Comparison of ENCODE assay signal across 13 cellular contexts in genomic region chr16:19127674-19128131, GRCh38. TPM values are rescaled to one million over a fixed set of nuclear protein-coding genes. Genes with fewer than 3 reads are reported as not detected.
A peak's percentile ranks its signal among the peaks of the same experiment; 100 is the strongest.
DNase-seq lines count a peak whose midpoint lies in the region; ATAC-seq lines count a peak whose summit lies in the region.
"Had no signal": no experiment of that assay in that cellular context is flagged by ENCODE, and none has a peak within 500 bp of the region (broad histone marks: within the 10 kb centered on the region; RNA-seq: fewer than 3 reads in every experiment).

No MANE protein-coding gene starts in this region.

- H3K9me3 Mint-ChIP-seq in activated CD4-positive, alpha-beta T cell treated with anti-CD3 and anti-CD28 coated beads for 36 hours (ENCODE audit: low read depth) = no peaks in the 10 kb centered on the region
- H3K9me3 Mint-ChIP-seq: activated naive CD4-positive, alpha-beta T cell treated with anti-CD3 and anti-CD28 coated beads, Interleukin-2, amount 50 U/mL, for 24 hours had no signal

- ATAC-seq in activated CD4-positive, alpha-beta T cell treated with anti-CD3 and anti-CD28 coated beads for 36 hours = peak; percentile 57
- ATAC-seq in GM21515 (IDR thresholded peaks at IDR 0.05; ENCODE audit: unreplicated experiment) = peak; percentile 39
- peak; percentile 56 for ATAC-seq in HG03354 (IDR thresholded peaks at IDR 0.05; ENCODE audit: poor library complexity, severe bottlenecking, unreplicated experiment)
- ATAC-seq in left lobe of liver = no peak
- ATAC-seq in GM18873 (IDR thresholded peaks at IDR 0.05; ENCODE audit: low FRiP score, unreplicated experiment) = no peak
- no peak for ATAC-seq in HG02840 (IDR thresholded peaks at IDR 0.05; ENCODE audit: low FRiP score, unreplicated experiment)
- ATAC-seq: gastrocnemius medialis had no signal

- POLR2A ChIA-PET in activated CD4-positive, alpha-beta T cell treated with anti-CD3 and anti-CD28 coated beads for 36 hours (lab: Charles Lee) = no interaction called here

- peak; percentile 16 for DNase-seq in activated CD4-positive, alpha-beta T cell treated with anti-CD3 and anti-CD28 coated beads for 36 hours
- DNase-seq in activated CD4-positive, alpha-beta T cell treated with anti-CD3 and anti-CD28 coated beads, Interleukin-2, amount 50 U/mL, for 1 hour = no peak
- peak; percentile 61 for DNase-seq in medulla oblongata (ENCODE audit: extremely low spot score)
- no peak for DNase-seq in left lobe of liver (ENCODE audit: low spot score)
- DNase-seq: dorsolateral prefrontal cortex; gastrocnemius medialis; NCI-H1694; stimulated activated CD4-positive, alpha-beta T cell treated with anti-CD3 and anti-CD28 coated beads, Interleukin-2, amount 100 ng/mL, for 24 hours had no signal

- H3K27me3 Mint-ChIP-seq in activated CD4-positive, alpha-beta T cell treated with anti-CD3 and anti-CD28 coated beads for 36 hours = no peaks in the 10 kb centered on the region
- H3K27me3 Mint-ChIP-seq: activated naive CD4-positive, alpha-beta T cell treated with anti-CD3 and anti-CD28 coated beads, Interleukin-2, amount 50 U/mL, for 24 hours had no signal

- CTCF ChIA-PET in activated CD4-positive, alpha-beta T cell treated with anti-CD3 and anti-CD28 coated beads for 36 hours (lab: Charles Lee) = interaction anchor here (1.0 to 1.1 kb wide), 2 partner anchors 41 to 51 kb away, joined by 3 to 4 read pairs; no protein-coding TSS in a partner anchor

- H3K4me1 Mint-ChIP-seq in activated CD4-positive, alpha-beta T cell treated with anti-CD3 and anti-CD28 coated beads for 36 hours = peaks cover 21% of the 10 kb centered on the region

- no peaks in the 10 kb centered on the region for H3K36me3 Mint-ChIP-seq in activated CD4-positive, alpha-beta T cell treated with anti-CD3 and anti-CD28 coated beads for 36 hours (ENCODE audit: low read depth)
- H3K36me3 Mint-ChIP-seq: activated naive CD4-positive, alpha-beta T cell treated with anti-CD3 and anti-CD28 coated beads, Interleukin-2, amount 50 U/mL, for 24 hours had no signal

- H3K4me3 Mint-ChIP-seq in activated CD4-positive, alpha-beta T cell treated with anti-CD3 and anti-CD28 coated beads for 36 hours = no peak overlapping the region
- H3K4me3 Mint-ChIP-seq: activated naive CD4-positive, alpha-beta T cell treated with anti-CD3 and anti-CD28 coated beads, Interleukin-2, amount 50 U/mL, for 24 hours had no signal

- intact Hi-C loops in activated CD4-positive, alpha-beta T cell treated with anti-CD3 and anti-CD28 coated beads for 36 hours (cut with DNase I, micrococcal nuclease) = no loop called here

- peak overlapping the region; percentile 7 for H3K27ac Mint-ChIP-seq in activated CD4-positive, alpha-beta T cell treated with anti-CD3 and anti-CD28 coated beads for 36 hours
- H3K27ac Mint-ChIP-seq: activated naive CD4-positive, alpha-beta T cell treated with anti-CD3 and anti-CD28 coated beads, Interleukin-2, amount 50 U/mL, for 24 hours had no signal

RNA-seq across cellular contexts. Expression of gene ITPRIPL2, which starts 13.9 kb away (rescaled TPM):
- 1 to 10 TPM; 2.4 to 4.2 TPM for total RNA-seq in activated CD4-positive, alpha-beta T cell treated with anti-CD3 and anti-CD28 coated beads for 36 hours
- 16.2 TPM for total RNA-seq in left lobe of liver

RNA-seq across cellular contexts. Expression of gene SYT17, which starts 40.3 kb away (rescaled TPM):
- total RNA-seq in activated CD4-positive, alpha-beta T cell treated with anti-CD3 and anti-CD28 coated beads for 36 hours = not detected
- total RNA-seq in left lobe of liver = 7.7 TPM

Comparison
In these comparisons a context has a peak if more than half of its experiments do, and no peak if none do; other contexts are left out.
1. DNase-seq: peak in activated CD4-positive, alpha-beta T cell treated with anti-CD3 and anti-CD28 coated beads for 36 hours (single experiment) and medulla oblongata (single experiment); none in activated CD4-positive, alpha-beta T cell treated with anti-CD3 and anti-CD28 coated beads, Interleukin-2, amount 50 U/mL, for 1 hour (single experiment) and left lobe of liver (single experiment).
2. ATAC-seq: peak in activated CD4-positive, alpha-beta T cell treated with anti-CD3 and anti-CD28 coated beads for 36 hours (single experiment), GM21515 (single experiment) and HG03354 (single experiment); none in left lobe of liver (single experiment), GM18873 (single experiment) and HG02840 (single experiment).